ENCODE assay signal across 22 cellular contexts in the genomic region with DNA sequence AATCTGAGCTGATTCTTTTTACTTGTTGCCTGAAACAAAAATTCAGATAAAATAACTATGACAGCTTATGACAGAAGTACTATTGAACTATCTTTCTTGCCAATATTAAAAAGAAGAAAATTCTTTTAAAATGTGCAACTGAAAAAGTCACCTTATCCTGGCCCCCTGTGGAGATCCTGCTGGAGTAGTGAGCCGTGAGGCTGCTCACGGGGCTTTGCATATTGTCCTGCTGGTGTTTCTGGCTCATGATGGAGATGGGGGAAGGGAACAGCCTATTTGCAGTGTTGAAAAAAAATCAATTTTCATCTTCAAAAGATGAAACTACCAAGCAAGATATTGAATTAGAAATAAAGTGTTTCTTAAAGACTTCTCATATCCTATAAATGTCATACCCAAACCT.
"Had no signal": no experiment of that assay in that cellular context is flagged by ENCODE, and none has a peak within 500 bp of the region (broad histone marks: within the 10 kb centered on the region; RNA-seq: fewer than 3 reads in every experiment).

No MANE protein-coding gene starts in this region.

- H3K4me1 ChIP-seq: gastroesophageal sphincter, left lung, lower lobe of right lung, right atrium auricular region, suprapubic skin, tibial artery had no signal

- H3K4me3 ChIP-seq: coronary artery, dorsolateral prefrontal cortex, gastroesophageal sphincter, hepatocyte, left lung, lower lobe of right lung, right atrium auricular region, suprapubic skin, tibial artery had no signal

- DNase-seq: activated CD4-positive, alpha-beta T cell treated with anti-CD3 and anti-CD28 coated beads for 48 hours; activated CD4-positive, alpha-beta T cell treated with anti-CD3 and anti-CD28 coated beads, Interleukin-2, amount 50 U/mL, for 48 hours; activated gamma-delta T cell treated with Interleukin-2 at 50 U/mL for 16 hours; activated naive CD4-positive, alpha-beta T cell treated with anti-CD3 and anti-CD28 coated beads, Interleukin-2, amount 50 U/mL, for 16 hours; activated T-cell treated with anti-CD3 and anti-CD28 coated beads, Interleukin-2, amount 50 U/mL, for 4 hours; amniotic stem cell; brain microvascular endothelial cell; dorsolateral prefrontal cortex; effector memory CD4-positive, alpha-beta T cell; left lung; lower lobe of right lung; mesenchymal stem cell; natural killer cell; stimulated activated naive CD4-positive, alpha-beta T cell; tibial artery had no signal

- H3K27me3 ChIP-seq: brain microvascular endothelial cell, dorsolateral prefrontal cortex, gastroesophageal sphincter, hepatocyte, left lung, right atrium auricular region, suprapubic skin, tibial artery had no signal

- H3K36me3 ChIP-seq: brain microvascular endothelial cell, gastroesophageal sphincter, left lung, lower lobe of right lung, right atrium auricular region, suprapubic skin, tibial artery had no signal

- ATAC-seq: activated CD4-positive, CD25-positive, alpha-beta regulatory T cell treated with anti-CD3 and anti-CD28 coated beads, Interleukin-2, amount 50 U/mL, for 24 hours; activated T-cell treated with anti-CD3 and anti-CD28 coated beads, Interleukin-2, amount 50 U/mL, for 4 hours; activated T-helper 17 cell treated with anti-CD3 and anti-CD28 coated beads, Interleukin-2, amount 50 U/mL, for 72 hours; gastroesophageal sphincter; left lung; lower lobe of right lung; natural killer cell had no signal

- H3K9me3 ChIP-seq: lower lobe of right lung had no signal
